ENCODE assay signal across 8 cellular contexts in the genomic region with DNA sequence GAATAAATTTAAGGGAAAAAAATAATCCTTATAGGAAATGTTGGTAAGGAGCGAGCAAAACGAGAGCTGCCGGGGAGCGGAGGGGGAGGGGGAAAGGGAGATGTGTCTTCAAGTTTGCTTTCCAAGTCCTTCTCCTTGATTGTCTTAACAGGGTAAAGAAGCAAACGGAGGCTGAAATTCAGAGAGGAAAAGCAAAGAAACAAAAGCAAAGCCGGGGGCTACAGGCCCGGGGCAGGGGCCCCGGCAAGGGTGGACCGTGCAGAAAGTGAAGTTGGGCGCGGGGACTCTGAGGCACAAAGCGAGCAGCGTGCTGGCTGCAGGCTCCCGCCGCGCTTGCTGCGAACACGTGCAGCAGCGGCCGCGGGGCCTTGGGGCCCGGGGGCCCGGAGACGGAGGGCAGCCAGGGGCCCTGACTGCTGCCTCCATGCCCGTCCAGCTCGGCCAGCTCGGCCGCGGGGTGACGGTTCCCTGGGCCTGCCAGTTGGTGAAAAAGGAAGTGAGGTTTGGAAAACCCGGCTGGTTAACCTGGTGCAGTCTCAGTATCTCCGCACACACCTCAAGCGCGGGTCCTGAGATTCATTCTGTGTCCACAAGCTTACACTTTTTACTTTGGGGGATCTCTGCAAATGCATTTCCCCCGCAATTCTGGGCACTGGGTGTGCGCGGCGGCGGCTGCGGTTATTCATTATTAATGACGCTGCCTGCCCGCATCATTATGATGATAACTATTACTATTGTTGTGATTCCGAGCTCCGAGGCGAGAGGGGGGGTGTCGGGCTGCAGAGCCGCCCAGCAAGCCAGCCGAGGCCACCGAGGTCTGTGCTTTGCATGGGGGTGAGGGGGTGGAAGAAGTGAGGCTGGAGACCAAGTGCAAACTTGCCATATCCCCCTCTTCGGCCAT. TPM values are rescaled to one million over a fixed set of nuclear protein-coding genes. Genes with fewer than 3 reads are reported as not detected.
A peak's percentile ranks its signal among the peaks of the same experiment; 100 is the strongest.
DNase-seq lines count a peak whose midpoint lies in the region; ATAC-seq and TF ChIP-seq lines count a peak whose summit lies in the region.

No MANE protein-coding gene starts in this region.

- H3K4me1 ChIP-seq in SJCRH30 = peaks cover 8% of the 10 kb centered on the region

- H3K9me3 Mint-ChIP-seq in endothelial cell (ENCODE audit: unreplicated experiment) (no peaks in the 10 kb centered on the region), natural killer cell (no peaks in the 10 kb centered on the region)

- ATAC-seq in HG02885 (IDR thresholded peaks at IDR 0.05; ENCODE audit: poor library complexity, unreplicated experiment) (peak; percentile 9), natural killer cell (peak; percentile 2 to 19 (median 4)), GM21717 (IDR thresholded peaks at IDR 0.05; ENCODE audit: unreplicated experiment) (no peak)

- H3K27ac Mint-ChIP-seq in endothelial cell (ENCODE audit: unreplicated experiment) = peak overlapping the region; percentile 48
- peak overlapping the region in 1 of 2 donors; percentile 73 for H3K27ac Mint-ChIP-seq in natural killer cell

- no peaks in the 10 kb centered on the region for H3K36me3 Mint-ChIP-seq in endothelial cell (ENCODE audit: low read depth, unreplicated experiment)
- H3K36me3 Mint-ChIP-seq in natural killer cell = no peaks in the 10 kb centered on the region

- H3K9me3 ChIP-seq in SJCRH30 (replicated peaks) = no peaks in the 10 kb centered on the region

- peaks cover 17% of the 10 kb centered on the region for H3K4me1 Mint-ChIP-seq in endothelial cell (ENCODE audit: unreplicated experiment)
- peaks cover 10 to 48% of the 10 kb centered on the region in 2 donors for H3K4me1 Mint-ChIP-seq in natural killer cell

- H3K4me3 Mint-ChIP-seq in endothelial cell (ENCODE audit: unreplicated experiment) (peak overlapping the region; percentile 97), natural killer cell (peak overlapping the region; percentile 90)

- TF ChIP-seq CTCF in endothelial cell (IDR thresholded peaks at IDR 0.05; ENCODE audit: unreplicated experiment) (no peak), natural killer cell (IDR thresholded peaks at IDR 0.05) (no peak)

- H3K27ac ChIP-seq in SJCRH30 = peak overlapping the region; percentile 78

- intact Hi-C loops in natural killer cell (cut with micrococcal nuclease) = no loop called here

- H3K27me3 Mint-ChIP-seq in endothelial cell (ENCODE audit: unreplicated experiment) (peaks cover 5% of the 10 kb centered on the region), natural killer cell (ENCODE audit: low read depth in 2 of 2) (peaks cover 48 to 57% of the 10 kb centered on the region in 2 donors)

- H3K4me3 ChIP-seq in SJCRH30 = peak overlapping the region; percentile 79

- H3K27me3 ChIP-seq in SJCRH30 = no peaks in the 10 kb centered on the region

- DNase-seq in NCI-H82 (lab: John Stamatoyannopoulos, UW) (peak; percentile 80), NCI-H82 treated with DMSO at 0.1 percent for 48 hours (lab: John Stamatoyannopoulos, UW; ENCODE audit: unreplicated experiment) (no peak), SJCRH30 (peak; percentile 66 to 74), endothelial cell (ENCODE audit: low spot score) (peak; percentile 50), natural killer cell (no peak), GM19240 (ENCODE audit: insufficient read length, low spot score) (no peak)

- H3K36me3 ChIP-seq in SJCRH30 = peaks cover 17% of the 10 kb centered on the region

RNA-seq across cellular contexts. Expression of a gene that starts 4.0 kb away (rescaled TPM):
- total RNA-seq in SJCRH30 (2014; rRNA removed; shearing (Covaris generic)) = 23.1 and 29.7 TPM in 2 replicates
- total RNA-seq in endothelial cell (ENCODE audit: unreplicated experiment) (9.6 TPM), natural killer cell (1 to 10 TPM; 2.6 to 3.5 (median 3.0) TPM)

Comparison
In these comparisons a context has a peak if more than half of its experiments do, and no peak if none do; other contexts are left out.
1. DNase-seq: peak in NCI-H82 (single experiment), SJCRH30 (2 of 2) and endothelial cell (single experiment); none in NCI-H82 treated with DMSO at 0.1 percent for 48 hours (single experiment), natural killer cell (single experiment) and GM19240 (single experiment).